In the genomic region with DNA sequence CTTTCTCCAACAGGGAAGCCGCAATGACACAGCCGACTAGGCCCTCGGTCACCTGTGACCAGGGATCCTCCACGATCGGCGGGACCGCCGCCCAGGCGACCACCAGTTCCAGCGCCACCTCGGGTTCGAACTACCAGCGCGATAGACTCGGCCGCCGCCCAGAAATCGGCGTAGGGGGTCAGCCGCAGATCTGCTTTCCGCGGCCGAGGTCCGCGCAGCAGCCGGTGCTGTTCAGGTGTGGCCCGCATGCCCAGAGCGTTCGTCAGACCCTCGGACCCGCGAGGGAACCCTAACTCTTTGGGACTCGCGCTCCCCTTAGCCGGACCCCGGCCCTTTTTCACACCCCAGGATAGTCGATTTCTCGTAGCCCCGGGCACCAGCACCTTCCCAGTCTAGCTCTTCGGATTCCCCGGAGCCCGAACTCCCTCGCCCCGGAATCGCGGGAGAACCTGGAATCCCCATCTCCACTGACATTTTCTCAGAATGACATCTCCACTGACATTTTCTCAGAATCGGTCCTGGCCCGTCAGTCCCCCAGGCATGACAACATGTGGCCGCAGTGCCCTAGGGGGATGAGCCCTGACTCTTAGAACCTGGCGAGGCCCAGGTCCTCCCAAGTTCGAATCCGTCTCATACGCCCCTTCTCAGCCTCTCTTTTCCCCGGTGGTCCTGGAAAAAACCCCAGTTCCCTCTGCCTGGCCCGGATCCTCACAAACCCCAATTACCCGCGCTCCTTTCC, we compare ENCODE assay signal across 8 cellular contexts. TPM values are rescaled to one million over a fixed set of nuclear protein-coding genes. Genes with fewer than 3 reads are reported as not detected.
DNase-seq lines count a peak whose midpoint lies in the region; ATAC-seq and TF ChIP-seq lines count a peak whose summit lies in the region.

No MANE protein-coding gene starts in this region.

- H4K12ac ChIP-seq in trophoblast cell (ENCODE audit: low read depth, low read length): no peak overlapping the region

- TF ChIP-seq CTCF in Caco-2 (IDR thresholded peaks at IDR 0.05; ENCODE audit: insufficient read depth in 1 of 2, low read depth in 1 of 2, low read length in 1 of 2, severe bottlenecking in 1 of 2, unreplicated experiment in 1 of 2) (no peak), fibroblast of the aortic adventitia (IDR thresholded peaks at IDR 0.05; ENCODE audit: insufficient read depth, low read length) (no peak)

- H3K9ac ChIP-seq in trophoblast cell (ENCODE audit: low read length): no peak overlapping the region

- H3K27me3 ChIP-seq in Caco-2 (replicated peaks; ENCODE audit: control insufficient read depth, insufficient read depth, low read length) (no peaks in the 10 kb centered on the region), trophoblast cell (ENCODE audit: insufficient read depth, low read length) (no peaks in the 10 kb centered on the region)

- H3K23ac ChIP-seq in trophoblast cell (ENCODE audit: low read length): no peak overlapping the region

- H3K9me3 Mint-ChIP-seq in Caco-2 (ENCODE audit: unreplicated experiment): peaks cover 9% of the 10 kb centered on the region
- H3K9me3 Mint-ChIP-seq in T-cell: no peaks in the 10 kb centered on the region

- no peak overlapping the region for H3K4ac ChIP-seq in trophoblast cell (ENCODE audit: low read depth, low read length)

- H3K4me3 Mint-ChIP-seq in Caco-2 (ENCODE audit: unreplicated experiment) (peak overlapping the region; percentile 66), T-cell (peak overlapping the region; percentile 85 to 87 (median 86))

- DNase-seq in Caco-2 (no peak), T-cell (no peak), fibroblast of the aortic adventitia (ENCODE audit: low read depth) (no peak), trophoblast cell (peak; percentile 54 to 56), CD1c-positive myeloid dendritic cell (ENCODE audit: extremely low spot score) (no peak), Ammon's horn (ENCODE audit: low spot score) (no peak)
- DNase-seq in stimulated activated CD4-positive, alpha-beta T cell treated with anti-CD3 and anti-CD28 coated beads, Interleukin-1b, Interleukin-23, amount 100 ng/mL, for 48 hours: no peak

- no peak overlapping the region for H4K8ac ChIP-seq in trophoblast cell (ENCODE audit: low read depth, low read length)

- H3K27ac ChIP-seq in trophoblast cell (ENCODE audit: low read depth, low read length): no peak overlapping the region

- H2BK12ac ChIP-seq in trophoblast cell (ENCODE audit: low read length): no peak overlapping the region

- H3K14ac ChIP-seq in trophoblast cell (ENCODE audit: low read length): no peak overlapping the region

- H3K4me1 Mint-ChIP-seq in Caco-2 (ENCODE audit: low read depth, unreplicated experiment): peaks cover 14% of the 10 kb centered on the region
- H3K4me1 Mint-ChIP-seq in T-cell: peaks cover 20 to 27% (median 24%) of the 10 kb centered on the region in 3 donors

- no peak overlapping the region for H2BK120ac ChIP-seq in trophoblast cell (ENCODE audit: insufficient read depth, low read length, poor library complexity)

- peak overlapping the region; percentile 27 for H3K4me2 ChIP-seq in trophoblast cell (ENCODE audit: low read length)

- no peak for ATAC-seq in T-cell (replicated peaks in 1 of 4)
- no peak for ATAC-seq in HG02623 (IDR thresholded peaks at IDR 0.05; ENCODE audit: unreplicated experiment)

- CTCF ChIA-PET in Caco-2 (lab: Charles Lee) (no interaction called here), T-cell (lab: Charles Lee) (interaction anchor here in 1 of 2 donors (0.9 kb wide), 1 partner anchor 47 kb away, joined by 3 read pairs; no protein-coding TSS in a partner anchor)

- intact Hi-C loops in Caco-2 (cut with micrococcal nuclease; ENCODE audit: unreplicated experiment): no loop called here

- H2AK5ac ChIP-seq in trophoblast cell (ENCODE audit: low read length): no peak overlapping the region

- no TSS peak for BruUV-seq in Caco-2 (replicated peaks; lab: Mats Ljungman, UMichigan)

- no peak overlapping the region for H2BK5ac ChIP-seq in trophoblast cell (ENCODE audit: low read depth, low read length, poor library complexity)

- peaks cover 12% of the 10 kb centered on the region for H3K9me3 ChIP-seq in Caco-2
- H3K9me3 ChIP-seq in trophoblast cell (ENCODE audit: insufficient read depth, low read depth, low read length): peaks cover 12% of the 10 kb centered on the region

- no peak overlapping the region for H4K91ac ChIP-seq in trophoblast cell (ENCODE audit: low read depth, low read length)

- H3K27me3 Mint-ChIP-seq in Caco-2 (ENCODE audit: insufficient read depth, unreplicated experiment) (no peaks in the 10 kb centered on the region), T-cell (peaks cover 27 to 35% of the 10 kb centered on the region in 2 donors)

- POLR2A ChIA-PET in Caco-2 (lab: Charles Lee): no interaction called here
- POLR2A ChIA-PET in T-cell (lab: Charles Lee): no interaction called here

- H3K4me1 ChIP-seq in Caco-2 (peaks cover 22% of the 10 kb centered on the region), trophoblast cell (ENCODE audit: control insufficient read depth in 1 of 2, insufficient read depth in 2 of 2, low read length in 2 of 2) (no peaks in the 10 kb centered on the region)

- H3K36me3 Mint-ChIP-seq in Caco-2 (ENCODE audit: insufficient read depth, unreplicated experiment) (peaks cover 22% of the 10 kb centered on the region), T-cell (no peaks in the 10 kb centered on the region)

- H3K79me1 ChIP-seq in trophoblast cell (ENCODE audit: low read length): no peaks in the 10 kb centered on the region

- H2AFZ ChIP-seq in trophoblast cell (ENCODE audit: insufficient read depth, low read length, poor library complexity): no peak overlapping the region

- H3K4me3 ChIP-seq in Caco-2 (ENCODE audit: low read depth, low read length) (no peak overlapping the region), fibroblast of the aortic adventitia (ENCODE audit: low read depth, low read length) (peak overlapping the region; percentile 71), trophoblast cell (ENCODE audit: low read depth, low read length) (no peak overlapping the region)

- H3K36me3 ChIP-seq in Caco-2 (ENCODE audit: control insufficient read depth, insufficient read depth, low read length) (no peaks in the 10 kb centered on the region), trophoblast cell (ENCODE audit: control insufficient read depth in 1 of 2, insufficient read depth in 2 of 2, low read length in 2 of 2) (no peaks in the 10 kb centered on the region)

- H3K79me2 ChIP-seq in trophoblast cell (ENCODE audit: control insufficient read depth, insufficient read depth, low read length, poor library complexity): no peaks in the 10 kb centered on the region

- WGBS in trophoblast cell (ENCODE audit: extremely low coverage, insufficient coverage, insufficient read length): no CpG with 5 or more reads among the region's 57 CpGs

- peak overlapping the region; percentile 89 for H3K27ac Mint-ChIP-seq in Caco-2 (ENCODE audit: unreplicated experiment)
- peak overlapping the region in 1 of 2 donors; percentile 70 for H3K27ac Mint-ChIP-seq in T-cell

- no peak overlapping the region for H3K18ac ChIP-seq in trophoblast cell (ENCODE audit: low read length)

RNA-seq across cellular contexts. Expression of gene C5orf52, which starts 0.4 kb away (rescaled TPM):
- not detected in 2 replicates for total RNA-seq in Caco-2 (2022)
- not detected for total RNA-seq in T-cell
- not detected in 2 replicates for total RNA-seq in fibroblast of the aortic adventitia (ENCODE audit: low replicate concordance)
- not detected in 2 replicates for polyA plus RNA-seq in trophoblast cell (2013)

RNA-seq across cellular contexts. Expression of gene SOX30, which starts 19.5 kb away (rescaled TPM):
- total RNA-seq in Caco-2 (2022): 2.9 and 3.1 TPM in 2 replicates
- total RNA-seq in T-cell: under 1 TPM in 3 of 5 donors, not detected in 2; 0.10 to 0.44 (median 0.13) TPM
- 0.09 TPM in 1 of 2 replicates, not detected in the other for total RNA-seq in fibroblast of the aortic adventitia (ENCODE audit: low replicate concordance)
- polyA plus RNA-seq in trophoblast cell (2013): 0.07 and 0.11 TPM in 2 replicates

RNA-seq across cellular contexts. Expression of gene THG1L, which starts 59.5 kb away (rescaled TPM):
- total RNA-seq in Caco-2 (2022) (19.8 and 22.9 TPM in 2 replicates), T-cell (10 to 100 TPM in 2 of 5 donors, 1 to 10 TPM in 3; 8.9 to 10.9 (median 9.4) TPM), fibroblast of the aortic adventitia (ENCODE audit: low replicate concordance) (18.2 and 23.0 TPM in 2 replicates)
- 5.6 and 6.6 TPM in 2 replicates for polyA plus RNA-seq in trophoblast cell (2013)

Comparison
In these comparisons a context has a peak if more than half of its experiments do, and no peak if none do; other contexts are left out.
1. DNase-seq: peak in trophoblast cell (2 of 2); none in Caco-2 (0 of 2), T-cell (0 of 34), fibroblast of the aortic adventitia (single experiment), CD1c-positive myeloid dendritic cell (single experiment), stimulated activated CD4-positive, alpha-beta T cell treated with anti-CD3 and anti-CD28 coated beads, Interleukin-1b, Interleukin-23, amount 100 ng/mL, for 48 hours (single experiment) and Ammon's horn (single experiment).